ENCODE assay signal across 8 cellular contexts in the genomic region with DNA sequence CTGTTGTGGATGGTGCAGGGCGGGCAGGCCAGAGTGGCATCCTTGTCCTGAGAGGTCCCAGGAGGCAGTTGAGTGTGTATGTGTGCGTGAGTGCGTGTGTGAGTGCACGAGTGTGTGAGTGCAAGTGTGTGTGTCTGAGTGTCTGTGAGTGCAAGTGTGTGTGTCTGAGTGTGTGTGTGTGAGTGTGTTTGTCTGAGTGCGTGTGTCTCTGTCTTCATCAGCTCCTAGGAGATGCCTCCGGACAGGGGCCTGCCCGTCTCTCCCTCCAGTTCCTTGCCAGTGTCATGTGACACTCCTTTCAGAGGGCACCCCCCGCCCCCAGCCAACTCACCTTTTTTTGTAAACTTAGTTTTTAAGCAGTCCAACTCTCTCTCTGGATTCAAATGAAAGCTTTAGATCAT. TPM values are rescaled to one million over a fixed set of nuclear protein-coding genes. Genes with fewer than 3 reads are reported as not detected.
DNase-seq lines count a peak whose midpoint lies in the region; ATAC-seq, FAIRE-seq and TF ChIP-seq lines count a peak whose summit lies in the region.

No MANE protein-coding gene starts in this region.

- intact Hi-C loops in Panc1 (cut with micrococcal nuclease; ENCODE audit: unreplicated experiment) (no loop called here), sigmoid colon (cut with DNase I) (no loop called here)

- H4K5ac ChIP-seq in H1 (ENCODE audit: insufficient read length, low read depth, low read length) = no peak overlapping the region

- TF ChIP-seq CTCF in Panc1 (IDR thresholded peaks at IDR 0.05) (no peak), H1 (IDR thresholded peaks at IDR 0.05; ENCODE audit: control extremely low read depth in 1 of 3, insufficient read depth in 1 of 3, low read depth in 1 of 3, low read length in 3 of 3) (no peak), sigmoid colon (IDR thresholded peaks at IDR 0.05) (no peak), omental fat pad (IDR thresholded peaks at IDR 0.05) (no peak)

- peak overlapping the region; percentile 61; the same call in 1 of the 2 replicates for H2BK20ac ChIP-seq in H1 (ENCODE audit: low read length)

- H3K9me3 ChIP-seq in Panc1 (ENCODE audit: control insufficient read depth, insufficient read depth, low read depth, low read length) (no peaks in the 10 kb centered on the region), H1 (ENCODE audit: insufficient read depth in 2 of 2, low read depth in 1 of 2, low read length in 1 of 2) (no peaks in the 10 kb centered on the region), sigmoid colon (no peaks in the 10 kb centered on the region)

- H3K14ac ChIP-seq in H1 (ENCODE audit: insufficient read length) = no peak overlapping the region

- WGBS in H1 (ENCODE audit: extremely low coverage in 1 of 2, insufficient coverage in 1 of 2, insufficient read length in 1 of 2, insufficient replicate concordance in 2 of 2, low coverage in 1 of 2, low lambda C conversion rate in 2 of 2, missing lambda C conversion rate in 1 of 2), 2 experiments = 83% methylated on average over 8 of the region's 8 CpGs; no CpG with 5 or more reads in 1 of the 2 experiments
- 72 to 82% methylated on average over 8 of the region's 8 CpGs for WGBS in sigmoid colon, 2 donors

- peak overlapping the region; percentile 87; the same call in 1 of the 2 replicates for H2BK12ac ChIP-seq in H1 (ENCODE audit: low read depth, low read length)

- TF ChIP-seq RAD21 in H1 (IDR thresholded peaks at IDR 0.05 in 1 of 2, conservative IDR thresholded peaks at IDR 0.05 in 1 of 2; ENCODE audit: low read depth in 2 of 2, low read length in 2 of 2) = no peak

- H3K9ac ChIP-seq in H1 (replicated peaks in 1 of 4; ENCODE audit: extremely low read depth in 1 of 4, low read depth in 3 of 4, low read length in 3 of 4) = peak overlapping the region in 1 of 4 experiments; percentile 28; a peak in 1 of 7 replicates

- H4K8ac ChIP-seq in H1 (ENCODE audit: extremely low read depth, insufficient read depth, low read length) = no peak overlapping the region

- no peak overlapping the region; the same call in 1 of the 2 replicates for H3K18ac ChIP-seq in H1 (ENCODE audit: extremely low read depth, low read length)

- H3K36me3 ChIP-seq in Panc1 (ENCODE audit: control insufficient read depth, insufficient read depth, low read length) = no peaks in the 10 kb centered on the region
- H3K36me3 ChIP-seq in H1 (ENCODE audit: control insufficient read depth in 2 of 4, insufficient read depth in 4 of 4, low read length in 3 of 4) = no peaks in the 10 kb centered on the region
- no peaks in the 10 kb centered on the region for H3K36me3 ChIP-seq in sigmoid colon

- no peak overlapping the region for H2BK120ac ChIP-seq in H1 (replicated peaks; ENCODE audit: low read depth, low read length)

- H3K23ac ChIP-seq in H1 (ENCODE audit: insufficient read length) = no peak overlapping the region

- peaks cover 44 to 59% of the 10 kb centered on the region in 2 experiments for H4K20me1 ChIP-seq in H1 (replicated peaks in 1 of 2; ENCODE audit: control insufficient read depth in 1 of 2, insufficient read depth in 2 of 2, low read length in 2 of 2)

- ATAC-seq in Panc1 (peak; percentile 27; the same call in 1 of the 2 replicates), omental fat pad (ENCODE audit: low FRiP score) (no peak), HG03196 (IDR thresholded peaks at IDR 0.05; ENCODE audit: unreplicated experiment) (no peak)

- H3K27ac ChIP-seq in Panc1 (ENCODE audit: low read length) (peak overlapping the region; percentile 78), H1 (ENCODE audit: low read depth, low read length) (no peak overlapping the region), sigmoid colon (peak overlapping the region; percentile 50 to 66 (median 56))

- peaks cover 29% of the 10 kb centered on the region for H3K79me1 ChIP-seq in H1 (ENCODE audit: low read depth, low read length)

- peak overlapping the region; percentile 90; the same call in 1 of the 2 replicates for H2BK5ac ChIP-seq in H1 (ENCODE audit: low read depth, low read length)

- TF ChIP-seq POLR2A in GM12891 (IDR thresholded peaks at IDR 0.05; ENCODE audit: low read depth, low read length) = no peak
- TF ChIP-seq POLR2A in H1 (IDR thresholded peaks at IDR 0.05; ENCODE audit: control extremely low read depth in 1 of 2, low read depth in 2 of 2, low read length in 2 of 2) = no peak
- TF ChIP-seq POLR2A in sigmoid colon (IDR thresholded peaks at IDR 0.05) = no peak

- H3K56ac ChIP-seq in H1 (replicated peaks; ENCODE audit: insufficient read length, low read depth, low read length) = no peak overlapping the region

- H3K4me3 ChIP-seq in Panc1 (ENCODE audit: low read depth in 2 of 2, low read length in 2 of 2) (peak overlapping the region in 1 of 2 experiments; percentile 32; a peak in 2 of 4 replicates), H1 (ENCODE audit: extremely low read depth in 1 of 4, insufficient read depth in 2 of 4, low read depth in 3 of 4, low read length in 4 of 4) (no peak overlapping the region), sigmoid colon (no peak overlapping the region)

- CTCF ChIA-PET in Panc1 (lab: Charles Lee) = interaction anchor here (0.6 kb wide), 2 partner anchors 43 to 96 kb away, joined by 3 to 5 read pairs; no protein-coding TSS in a partner anchor
- CTCF ChIA-PET in H1 (lab: Charles Lee; ENCODE audit: partially characterized antibody) = interaction anchor here (0.5 to 1.5 kb wide), 3 partner anchors 11 to 116 kb away, joined by 3 to 6 read pairs (median 3); no protein-coding TSS in a partner anchor

- H2AK5ac ChIP-seq in H1 (ENCODE audit: low read depth, low read length) = peak overlapping the region; percentile 97

- peak overlapping the region; percentile 94; the same call in 1 of the 2 replicates for H2BK15ac ChIP-seq in H1 (ENCODE audit: low read length)

- in situ Hi-C loops in Panc1 (cut with HindIII; ENCODE audit: low pct_unique_long_range_greater_than_20kb, low sequenced_read_pairs) = no loop called here

- POLR2A ChIA-PET in Panc1 (lab: Charles Lee) = no interaction called here
- POLR2A ChIA-PET in H1 (lab: Charles Lee; ENCODE audit: partially characterized antibody) = interaction anchor here (0.9 to 1.4 kb wide), 3 partner anchors 9 to 254 kb away, joined by 3 to 4 read pairs (median 3); partner anchors contain the start of gene WTAP

- peak overlapping the region; percentile 11 to 32; a peak in 2 of 4 replicates for H3K4me2 ChIP-seq in H1 (ENCODE audit: insufficient read depth in 1 of 2, low read depth in 2 of 2, low read length in 2 of 2)

- peaks cover 86% of the 10 kb centered on the region for H3K4me1 ChIP-seq in Panc1 (ENCODE audit: control insufficient read depth, insufficient read depth, low read length)
- peaks cover 19 to 33% (median 29%) of the 10 kb centered on the region in 4 experiments for H3K4me1 ChIP-seq in H1 (replicated peaks in 1 of 4; ENCODE audit: control insufficient read depth in 3 of 4, insufficient read depth in 4 of 4, low read length in 3 of 4)
- peaks cover 0 to 78% (median 68%) of the 10 kb centered on the region in 4 donors for H3K4me1 ChIP-seq in sigmoid colon

- peaks cover 3% of the 10 kb centered on the region; the same call in 1 of the 2 replicates for H3K23me2 ChIP-seq in H1 (ENCODE audit: low read depth, low read length)

- no peak overlapping the region for H2AFZ ChIP-seq in H1 (ENCODE audit: low read length)

- H3K79me2 ChIP-seq in H1 (ENCODE audit: control insufficient read depth in 1 of 2, insufficient read depth in 2 of 2, low read length in 2 of 2) = peaks cover 27 to 99% of the 10 kb centered on the region in 2 experiments

- peak; percentile 80 for FAIRE-seq in GM12891 (lab: Jason Lieb, UNC)
- no peak for FAIRE-seq in H1 (lab: Jason Lieb, UNC)

- DNase-seq in GM12891 (ENCODE audit: insufficient read length, low spot score) (no peak), Panc1 (ENCODE audit: low read depth, low spot score) (no peak), H1 (ENCODE audit: low read depth in 1 of 2, low spot score in 2 of 2) (no peak), sigmoid colon (no peak), LoVo (ENCODE audit: low spot score) (no peak), HuH-7.5 (ENCODE audit: low spot score) (no peak), omental fat pad (ENCODE audit: low spot score) (no peak)

- no peaks in the 10 kb centered on the region for H3K27me3 ChIP-seq in Panc1 (ENCODE audit: control insufficient read depth, insufficient read depth, low read length)
- H3K27me3 ChIP-seq in H1 (replicated peaks in 1 of 4; ENCODE audit: control insufficient read depth in 3 of 4, extremely low read depth in 1 of 4, insufficient read depth in 3 of 4, low read length in 3 of 4) = no peaks in the 10 kb centered on the region
- no peaks in the 10 kb centered on the region for H3K27me3 ChIP-seq in sigmoid colon

- H4K91ac ChIP-seq in H1 (replicated peaks; ENCODE audit: insufficient read length, low read length) = peak overlapping the region; percentile 29

- TF ChIP-seq EP300 in H1 (IDR thresholded peaks at IDR 0.05; ENCODE audit: borderline replicate concordance in 1 of 2, low read depth in 2 of 2, low read length in 2 of 2) = no peak
- TF ChIP-seq EP300 in sigmoid colon (IDR thresholded peaks at IDR 0.05) = no peak

- BruUV-seq in Panc1 (replicated peaks; lab: Mats Ljungman, UMichigan) = no TSS peak

- no peak overlapping the region for H3K4ac ChIP-seq in H1 (replicated peaks; ENCODE audit: insufficient read length, low read depth, low read length)

TF ChIP-seq in GM12891, 5 proteins besides CTCF, POLR2A, EP300 and RAD21 (continues in another document):
- TF ChIP-seq POLR2AphosphoS5 (IDR thresholded peaks at IDR 0.05; ENCODE audit: low read depth, low read length) (peak; percentile 44; the same call in 1 of the 2 replicates), TAF1 (IDR thresholded peaks at IDR 0.05; ENCODE audit: low read depth, low read length) (no peak)

TF ChIP-seq in H1, 55 proteins besides CTCF, POLR2A, EP300 and RAD21 (continues in another document):
- TF ChIP-seq MAFK (IDR thresholded peaks at IDR 0.05; ENCODE audit: low read depth, low read length) (no peak), JUN (IDR thresholded peaks at IDR 0.05; ENCODE audit: low read depth, low read length) (no peak), GABPA (IDR thresholded peaks at IDR 0.05; ENCODE audit: borderline replicate concordance, insufficient read depth, low read length) (no peak)

RNA-seq across cellular contexts. Expression of gene IGF2R, which starts 12.3 kb away (rescaled TPM):
- 19.8 TPM for polyA plus RNA-seq in GM12891 (2012; ENCODE audit: low read depth, missing spikeins)
- total RNA-seq in Panc1 (2021; ENCODE audit: unreplicated experiment) = 163 TPM
- polyA plus RNA-seq in Panc1 (2012; ENCODE audit: insufficient read length) = 140 TPM
- 74.1 and 80.7 TPM in 2 replicates for total RNA-seq in H1 (2021; fragmentation: NEBNext Ultra II Directional; extraction: Animal tissue kit (Norgen Biotek cat#: 25700))
- polyA plus RNA-seq in H1 (2011; rRNA removed) = 20.6 and 27.3 TPM in 2 replicates
- 22.1 TPM for polyA plus RNA-seq in H1 (2011; cell fraction: cytosol; rRNA removed)
- polyA plus RNA-seq in H1 (2011; cell fraction: nucleus; rRNA removed) = 71.3 TPM
- 56.9 to 65.8 TPM (median 64.4 TPM) in 4 replicates for polyA plus RNA-seq in H1 (2012, experiment 1 of 2)
- 9.5 TPM for polyA plus RNA-seq in H1 (2012, experiment 2 of 2)
- 66.8 TPM for polyA plus RNA-seq in H1 (2013, experiment 1 of 2)
- 53.5 TPM for polyA plus RNA-seq in H1 (2013, experiment 2 of 2)
- polyA minus RNA-seq in H1 (2011; rRNA and poly(A)+ RNA removed) = 94.0 and 116 TPM in 2 replicates
- polyA minus RNA-seq in H1 (2011; cell fraction: cytosol; rRNA and poly(A)+ RNA removed) = 79.9 TPM
- 135 TPM for polyA minus RNA-seq in H1 (2011; cell fraction: nucleus; rRNA and poly(A)+ RNA removed)
- 10 to 100 TPM; 34.6 to 80.9 (median 42.8) TPM for total RNA-seq in sigmoid colon
- 10 to 100 TPM in 2 of 3 donors, 1 to 10 TPM in 1; 3.6 to 43.7 (median 10.9) TPM for polyA plus RNA-seq in sigmoid colon
- total RNA-seq in omental fat pad = 100 to 1,000 TPM in 3 of 4 donors, 10 to 100 TPM in 1; 69.9 to 131 (median 110) TPM
